1 cellular context compared by ENCODE assay signal in genomic region chr11:131998020-131998419, GRCh38.
TF ChIP-seq lines count a peak whose summit lies in the region.

No MANE protein-coding gene starts in this region.

TF ChIP-seq in HEK293, 187 proteins besides CTCF, POLR2A, EP300 and RAD21 (continued from another document):
- no peak for TF ChIP-seq ZBTB20 (tag by site-specific recombination; IDR thresholded peaks at IDR 0.05)
